22 cellular contexts compared by ENCODE assay signal in the genomic region with DNA sequence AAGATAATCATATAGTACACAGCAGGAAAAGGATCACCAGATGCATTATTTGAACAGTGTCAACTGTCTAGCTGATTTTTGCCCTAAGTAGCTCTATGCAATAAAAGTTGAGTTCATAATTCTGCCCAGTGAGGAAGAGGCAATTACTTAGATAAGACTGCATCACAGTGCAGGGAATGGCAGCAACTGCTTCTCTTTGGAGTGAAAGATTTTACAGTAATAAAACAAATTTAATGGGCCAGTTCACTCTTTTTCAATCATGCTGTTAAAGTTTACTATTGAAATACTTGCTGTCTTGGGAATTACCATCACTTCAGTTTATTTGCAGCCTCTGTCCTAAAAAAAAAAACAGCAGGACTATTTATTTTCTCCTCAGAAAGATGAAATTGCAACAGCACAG.
"Had no signal": no experiment of that assay in that cellular context is flagged by ENCODE, and none has a peak within 500 bp of the region (broad histone marks: within the 10 kb centered on the region; RNA-seq: fewer than 3 reads in every experiment).

No MANE protein-coding gene starts in this region.

- H3K4me1 ChIP-seq: SJCRH30 had no signal

- ATAC-seq: K562, Panc1, PC-3 had no signal

- DNase-seq: Kasumi-1; MM.1S; NCI-H1092 treated with DMSO at 0.1 percent for 48 hours; NCI-H1436; NCI-H1694 treated with DMSO at 0.1 percent for 48 hours; NCI-H2081; NCI-H2107; NCI-H2171 treated with DMSO at 0.1 percent for 48 hours; NCI-H345; NCI-H446 treated with DMSO at 0.1 percent for 48 hours; NCI-H510A treated with DMSO at 0.1 percent for 48 hours; NCI-H526; NCI-H748 treated with DMSO at 0.1 percent for 48 hours; NK-92 treated with Interleukin-12 subunit alpha and Interleukin-12 subunit beta, amount 100 ng/mL, for 24 hours; PC-3; SHP77; SJCRH30 had no signal

- H3K27ac ChIP-seq: KMS-11, RWPE1, SJCRH30 had no signal

- H3K27me3 Mint-ChIP-seq: IgD-negative memory B cell had no signal

- H3K4me3 Mint-ChIP-seq: IgD-negative memory B cell had no signal

- H3K9ac ChIP-seq: KMS-11 had no signal

- H3K27me3 ChIP-seq: SJCRH30 had no signal

- H3K4me2 ChIP-seq: KMS-11 had no signal

- H3K4me1 Mint-ChIP-seq: IgD-negative memory B cell had no signal

- H3K36me3 ChIP-seq: SJCRH30 had no signal

- H3K4me3 ChIP-seq: K562, SJCRH30 had no signal

- H3K27ac Mint-ChIP-seq: IgD-negative memory B cell had no signal

- H3K9me3 ChIP-seq: SJCRH30 had no signal
